Comparison of ENCODE assay signal across 11 cellular contexts in genomic region chr5:60989790-60990189, GRCh38.
"Had no signal": no experiment of that assay in that cellular context is flagged by ENCODE, and none has a peak within 500 bp of the region (broad histone marks: within the 10 kb centered on the region; RNA-seq: fewer than 3 reads in every experiment).

No MANE protein-coding gene starts in this region.

- H3K27ac Mint-ChIP-seq: HFFc6, IgD-negative memory B cell had no signal

- H3K4me2 ChIP-seq: KMS-11 had no signal

- H2AFZ ChIP-seq: GM23248 had no signal

- DNase-seq: GM23248, GOT3, H7, HFFc6, KBM-7 had no signal

- H3K4me1 ChIP-seq: HAP-1 had no signal

- H3K27me3 Mint-ChIP-seq: IgD-negative memory B cell had no signal

- ATAC-seq: HCT116, HepG2 had no signal

- H3K9ac ChIP-seq: GM23248, KMS-11 had no signal

- H3K4me3 ChIP-seq: GM23248, HAP-1 had no signal

- H3K27ac ChIP-seq: GM23248, HL-60, KMS-11 had no signal

- H3K4me3 Mint-ChIP-seq: HFFc6, IgD-negative memory B cell had no signal

- H3K36me3 ChIP-seq: HAP-1 had no signal
